Comparison of ENCODE assay signal across 1 cellular context in the genomic region with DNA sequence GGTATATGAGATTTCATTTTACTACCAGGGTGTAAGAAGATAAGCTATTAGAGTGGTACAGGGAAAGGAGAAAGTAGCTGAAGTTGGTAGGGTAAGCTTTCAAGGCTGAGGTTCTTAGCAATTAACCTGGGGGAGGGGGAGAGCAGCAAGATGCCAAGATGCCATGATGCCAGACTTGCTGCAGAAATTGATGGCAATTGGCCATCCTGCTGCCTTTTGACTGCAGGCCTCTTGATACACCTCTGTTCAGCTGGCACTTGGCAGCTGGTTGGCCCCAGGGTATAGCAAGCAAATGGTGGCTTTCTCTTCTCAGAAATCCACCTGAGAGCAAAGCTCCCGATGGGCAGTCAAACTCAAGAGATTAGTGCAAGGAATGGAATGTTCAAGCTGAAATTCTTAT.
TF ChIP-seq lines count a peak whose summit lies in the region.

No MANE protein-coding gene starts in this region.

TF ChIP-seq in K562, 482 proteins besides CTCF, POLR2A, EP300 and RAD21 (continued from another document):
- TF ChIP-seq MXI1 (IDR thresholded peaks at IDR 0.05; ENCODE audit: low read depth, low read length) (no peak), TCF3 (CRISPR knock-in tag; IDR thresholded peaks at IDR 0.05) (no peak), HDAC8 (tag; IDR thresholded peaks at IDR 0.05) (no peak), TCFL5 (CRISPR knock-in tag; conservative IDR thresholded peaks at IDR 0.05) (no peak), ETV5 (CRISPR knock-in tag; IDR thresholded peaks at IDR 0.05; ENCODE audit: low read depth) (no peak), XRCC4 (IDR thresholded peaks at IDR 0.05; ENCODE audit: extremely low read depth, insufficient read depth, insufficient read length) (no peak), TSC22D4 (tag; IDR thresholded peaks at IDR 0.05) (no peak), SRSF7 (optimal IDR thresholded peaks at IDR 0.05; ENCODE audit: low read depth, low read length) (no peak), KDM4B (IDR thresholded peaks at IDR 0.05; ENCODE audit: borderline replicate concordance in 2 of 2, low read depth in 1 of 2) (no peak), SRF (CRISPR knock-in tag; IDR thresholded peaks at IDR 0.05) (no peak), POLR2G (IDR thresholded peaks at IDR 0.05; ENCODE audit: low read depth, low read length) (no peak), DACH1 (IDR thresholded peaks at IDR 0.05; ENCODE audit: partially characterized antibody) (no peak), GABPB1 (CRISPR knock-in tag; IDR thresholded peaks at IDR 0.05) (no peak)
- TF ChIP-seq, protein P1, sequence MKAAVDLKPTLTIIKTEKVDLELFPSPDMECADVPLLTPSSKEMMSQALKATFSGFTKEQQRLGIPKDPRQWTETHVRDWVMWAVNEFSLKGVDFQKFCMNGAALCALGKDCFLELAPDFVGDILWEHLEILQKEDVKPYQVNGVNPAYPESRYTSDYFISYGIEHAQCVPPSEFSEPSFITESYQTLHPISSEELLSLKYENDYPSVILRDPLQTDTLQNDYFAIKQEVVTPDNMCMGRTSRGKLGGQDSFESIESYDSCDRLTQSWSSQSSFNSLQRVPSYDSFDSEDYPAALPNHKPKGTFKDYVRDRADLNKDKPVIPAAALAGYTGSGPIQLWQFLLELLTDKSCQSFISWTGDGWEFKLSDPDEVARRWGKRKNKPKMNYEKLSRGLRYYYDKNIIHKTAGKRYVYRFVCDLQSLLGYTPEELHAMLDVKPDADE (conservative IDR thresholded peaks at IDR 0.05; ENCODE audit: control insufficient read depth, low read depth, low read length): no peak
TF ChIP-seq in K562: peak in this region for 0.
